ENCODE assay signal across 17 cellular contexts in the genomic region with DNA sequence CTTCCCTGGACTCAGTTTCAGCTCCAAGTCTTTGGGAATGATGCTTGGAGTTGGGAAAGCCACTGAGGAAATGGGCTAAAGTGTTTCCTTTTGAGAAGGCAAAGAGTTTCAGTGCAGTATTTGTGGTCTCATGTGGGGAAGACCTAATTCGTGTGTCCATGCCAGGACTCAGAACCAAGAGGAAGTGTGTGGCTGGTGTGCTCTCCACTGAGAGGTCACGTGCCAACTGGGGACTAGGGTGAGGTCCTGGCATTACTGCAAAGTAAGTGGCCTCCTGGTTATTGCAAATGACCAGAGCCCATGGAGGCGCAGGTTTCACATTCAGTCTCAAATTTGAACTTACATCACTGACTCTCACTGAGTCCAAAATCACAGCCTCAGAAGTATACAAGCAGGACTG. TPM values are rescaled to one million over a fixed set of nuclear protein-coding genes. Genes with fewer than 3 reads are reported as not detected.
DNase-seq lines count a peak whose midpoint lies in the region; ATAC-seq and TF ChIP-seq lines count a peak whose summit lies in the region.
"Had no signal": no experiment of that assay in that cellular context is flagged by ENCODE, and none has a peak within 500 bp of the region (broad histone marks: within the 10 kb centered on the region; RNA-seq: fewer than 3 reads in every experiment).

No MANE protein-coding gene starts in this region.

- H3K27me3 ChIP-seq in HUES64 (ENCODE audit: insufficient read depth, low read length) (peaks cover 46% of the 10 kb centered on the region), hepatocyte (no peaks in the 10 kb centered on the region)

- no peak overlapping the region for H3K4me2 ChIP-seq in hepatocyte

- H3K9me3 ChIP-seq in HUES64 (ENCODE audit: insufficient read depth, low read depth, low read length) (no peaks in the 10 kb centered on the region), hepatocyte (ENCODE audit: low read depth) (no peaks in the 10 kb centered on the region)

- TF ChIP-seq CTCF in hepatocyte (IDR thresholded peaks at IDR 0.05; ENCODE audit: poor library complexity), result no peak

- H3K36me3 ChIP-seq in HUES64 (ENCODE audit: insufficient read depth, low read length) (no peaks in the 10 kb centered on the region), hepatocyte (replicated peaks; ENCODE audit: insufficient read depth, low read depth) (no peaks in the 10 kb centered on the region)

- peak overlapping the region; percentile 68; the same call in 1 of the 2 replicates for H3K27ac ChIP-seq in HUES64 (ENCODE audit: low read depth, low read length)
- peak overlapping the region; percentile 48 for H3K27ac ChIP-seq in hepatocyte
- H3K27ac ChIP-seq: C4-2B, RWPE1 had no signal

- no peak overlapping the region for H3K9ac ChIP-seq in HUES64 (ENCODE audit: low read depth, low read length)

- peaks cover 29% of the 10 kb centered on the region for H3K4me1 ChIP-seq in HUES64 (ENCODE audit: insufficient read depth, low read length)
- H3K4me1 ChIP-seq in hepatocyte (ENCODE audit: insufficient read depth), result no peaks in the 10 kb centered on the region

- ATAC-seq in GM21360 (IDR thresholded peaks at IDR 0.05; ENCODE audit: unreplicated experiment) (peak; percentile 76), HG02642 (IDR thresholded peaks at IDR 0.05; ENCODE audit: poor library complexity, unreplicated experiment) (no peak), GM21423 (IDR thresholded peaks at IDR 0.05; ENCODE audit: unreplicated experiment) (no peak)

- no peak overlapping the region for H2AFZ ChIP-seq in hepatocyte

- no peaks in the 10 kb centered on the region for H4K20me1 ChIP-seq in hepatocyte (ENCODE audit: insufficient read depth, poor library complexity, severe bottlenecking)

- peak; percentile 32 for DNase-seq in Ammon's horn (ENCODE audit: low spot score)
- no peak for DNase-seq in hepatocyte (ENCODE audit: low spot score)
- no peak for DNase-seq in stimulated activated naive CD4-positive, alpha-beta T cell (lab: John Stamatoyannopoulos, UW)
- DNase-seq in activated CD4-positive, alpha-beta T cell treated with anti-CD3 and anti-CD28 coated beads for 1 hour, result no peak
- DNase-seq: DMS79 treated with DMSO at 0.1 percent for 48 hours, HFFc6, NCI-H1930, NCI-H446, OCI-M1 had no signal

- H3K4me3 ChIP-seq in HUES64 (ENCODE audit: low read length) (no peak overlapping the region), hepatocyte (no peak overlapping the region)

- H3K79me2 ChIP-seq in hepatocyte, result no peaks in the 10 kb centered on the region

- no peaks in the 10 kb centered on the region for H3K9me2 ChIP-seq in hepatocyte (replicated peaks; ENCODE audit: insufficient read depth)

- 80% methylated on average over 3 of the region's 3 CpGs for WGBS in HUES64
- WGBS in hepatocyte (ENCODE audit: low lambda C conversion rate, missing lambda C conversion rate), result 83% methylated on average over 3 of the region's 3 CpGs

RNA-seq across cellular contexts. Expression of a gene that starts 48.6 kb away (rescaled TPM):
- polyA plus RNA-seq in HUES64 (2013, experiment 1 of 2), result 0.80 TPM
- polyA plus RNA-seq in HUES64 (2013, experiment 2 of 2), result 0.32 TPM
- 0.36 TPM in 1 of 2 replicates, not detected in the other for total RNA-seq in hepatocyte
- polyA plus RNA-seq in hepatocyte, result 0.06 and 0.71 TPM in 2 replicates
- total RNA-seq: HFFc6, HT-29, LHCN-M2 had no signal
